In the genomic region with DNA sequence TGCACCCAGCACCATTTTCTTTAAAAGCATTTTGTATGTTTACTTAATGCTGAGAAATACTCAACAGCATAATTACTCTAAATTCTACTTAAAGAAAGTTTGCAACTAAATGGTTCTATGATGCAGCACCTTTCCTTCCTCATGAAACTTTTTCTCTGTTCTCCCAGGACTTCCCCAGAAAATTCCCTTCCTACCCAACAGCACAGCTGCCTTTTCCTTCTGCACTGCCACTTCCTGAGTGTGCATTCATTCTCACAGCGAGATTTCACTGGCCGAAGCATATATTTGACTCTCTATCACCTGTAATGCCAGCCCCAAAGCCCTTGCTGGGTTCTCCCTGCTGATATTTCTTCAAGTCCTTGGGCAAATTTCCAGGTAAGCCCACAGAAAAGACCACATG, we compare ENCODE assay signal across 23 cellular contexts. TPM values are rescaled to one million over a fixed set of nuclear protein-coding genes. Genes with fewer than 3 reads are reported as not detected.
DNase-seq lines count a peak whose midpoint lies in the region; ATAC-seq and TF ChIP-seq lines count a peak whose summit lies in the region.
"Had no signal": no experiment of that assay in that cellular context is flagged by ENCODE, and none has a peak within 500 bp of the region (broad histone marks: within the 10 kb centered on the region; RNA-seq: fewer than 3 reads in every experiment).

No MANE protein-coding gene starts in this region.

- peak overlapping the region; percentile 32 for H3K27ac Mint-ChIP-seq in stimulated activated naive CD8-positive, alpha-beta T cell treated with anti-CD3 and anti-CD28 coated beads, Interleukin-15, Interleukin-2, amounts not matched to agents 100 ng/mL and 50 ng/mL, for 24 hours
- peak overlapping the region; percentile 73 for H3K27ac Mint-ChIP-seq in activated naive CD8-positive, alpha-beta T cell treated with anti-CD3 and anti-CD28 coated beads, Interleukin-2, amount 50 U/mL, for 24 hours
- H3K27ac Mint-ChIP-seq in mesothelial cell of epicardium = peak overlapping the region; percentile 9
- peak overlapping the region in 1 of 2 donors; percentile 96 for H3K27ac Mint-ChIP-seq in activated naive CD4-positive, alpha-beta T cell treated with anti-CD3 and anti-CD28 coated beads, Interleukin-2, amount 50 U/mL, for 72 hours
- H3K27ac Mint-ChIP-seq: GM23338 had no signal

- TF ChIP-seq CTCF in mesothelial cell of epicardium (IDR thresholded peaks at IDR 0.05; ENCODE audit: unreplicated experiment) = no peak

- peaks cover 22% of the 10 kb centered on the region for H3K4me1 Mint-ChIP-seq in stimulated activated naive CD8-positive, alpha-beta T cell treated with anti-CD3 and anti-CD28 coated beads, Interleukin-15, Interleukin-2, amounts not matched to agents 100 ng/mL and 50 ng/mL, for 24 hours (ENCODE audit: low read depth)
- H3K4me1 Mint-ChIP-seq in activated naive CD8-positive, alpha-beta T cell treated with anti-CD3 and anti-CD28 coated beads, Interleukin-2, amount 50 U/mL, for 24 hours = peaks cover 22% of the 10 kb centered on the region
- peaks cover 18% of the 10 kb centered on the region for H3K4me1 Mint-ChIP-seq in mesothelial cell of epicardium

- H3K9me3 Mint-ChIP-seq in stimulated activated naive CD8-positive, alpha-beta T cell treated with anti-CD3 and anti-CD28 coated beads, Interleukin-15, Interleukin-2, amounts not matched to agents 100 ng/mL and 50 ng/mL, for 24 hours = no peaks in the 10 kb centered on the region
- no peaks in the 10 kb centered on the region for H3K9me3 Mint-ChIP-seq in activated naive CD8-positive, alpha-beta T cell treated with anti-CD3 and anti-CD28 coated beads, Interleukin-2, amount 50 U/mL, for 24 hours
- no peaks in the 10 kb centered on the region for H3K9me3 Mint-ChIP-seq in mesothelial cell of epicardium
- no peaks in the 10 kb centered on the region for H3K9me3 Mint-ChIP-seq in activated naive CD4-positive, alpha-beta T cell treated with anti-CD3 and anti-CD28 coated beads, Interleukin-2, amount 50 U/mL, for 72 hours
- H3K9me3 Mint-ChIP-seq: GM23338 had no signal

- H3K27me3 Mint-ChIP-seq in stimulated activated naive CD8-positive, alpha-beta T cell treated with anti-CD3 and anti-CD28 coated beads, Interleukin-15, Interleukin-2, amounts not matched to agents 100 ng/mL and 50 ng/mL, for 24 hours = no peaks in the 10 kb centered on the region
- no peaks in the 10 kb centered on the region for H3K27me3 Mint-ChIP-seq in activated naive CD8-positive, alpha-beta T cell treated with anti-CD3 and anti-CD28 coated beads, Interleukin-2, amount 50 U/mL, for 24 hours
- H3K27me3 Mint-ChIP-seq in mesothelial cell of epicardium (ENCODE audit: low read depth) = no peaks in the 10 kb centered on the region

- DNase-seq in stimulated activated naive CD8-positive, alpha-beta T cell treated with anti-CD3 and anti-CD28 coated beads, Interleukin-15, Interleukin-2, amounts not matched to agents 100 U/mL and 50 U/mL, for 24 hours = no peak
- DNase-seq in activated naive CD8-positive, alpha-beta T cell treated with anti-CD3 and anti-CD28 coated beads, Interleukin-2, amount 50 U/mL, for 24 hours = no peak
- DNase-seq in mesothelial cell of epicardium (ENCODE audit: low spot score in 2 of 2, unreplicated experiment in 2 of 2) (no peak), EL (no peak), NCI-H1105 (lab: John Stamatoyannopoulos, UW) (no peak), superior temporal gyrus (ENCODE audit: extremely low spot score) (no peak)
- DNase-seq in activated naive CD4-positive, alpha-beta T cell treated with anti-CD3 and anti-CD28 coated beads, Interleukin-2, amount 50 U/mL, for 72 hours (ENCODE audit: low spot score in 2 of 2) = no peak
- DNase-seq: 8988T, DMS53, GF-D8, HCEC 1CT, Karpas-422, MV-4-11, NCI-H1694, NCI-H2081, NCI-H2171, NCI-H345, NCI-H524 treated with DMSO at 0.1 percent for 48 hours, NCI-H82, OCI-M1 had no signal

- H3K36me3 Mint-ChIP-seq in stimulated activated naive CD8-positive, alpha-beta T cell treated with anti-CD3 and anti-CD28 coated beads, Interleukin-15, Interleukin-2, amounts not matched to agents 100 ng/mL and 50 ng/mL, for 24 hours (ENCODE audit: low read depth) = peaks cover 49% of the 10 kb centered on the region
- peaks cover 32% of the 10 kb centered on the region for H3K36me3 Mint-ChIP-seq in activated naive CD8-positive, alpha-beta T cell treated with anti-CD3 and anti-CD28 coated beads, Interleukin-2, amount 50 U/mL, for 24 hours (ENCODE audit: low read depth)
- H3K36me3 Mint-ChIP-seq in mesothelial cell of epicardium = peaks cover 49% of the 10 kb centered on the region
- H3K36me3 Mint-ChIP-seq in activated naive CD4-positive, alpha-beta T cell treated with anti-CD3 and anti-CD28 coated beads, Interleukin-2, amount 50 U/mL, for 72 hours = peaks cover 9 to 18% of the 10 kb centered on the region in 2 donors

- ATAC-seq in stimulated activated naive CD8-positive, alpha-beta T cell treated with anti-CD3 and anti-CD28 coated beads, Interleukin-15, Interleukin-2, amounts not matched to agents 100 U/mL and 50 U/mL, for 24 hours = no peak
- no peak for ATAC-seq in activated naive CD8-positive, alpha-beta T cell treated with anti-CD3 and anti-CD28 coated beads, Interleukin-2, amount 50 U/mL, for 24 hours
- no peak for ATAC-seq in activated naive CD4-positive, alpha-beta T cell treated with anti-CD3 and anti-CD28 coated beads, Interleukin-2, amount 50 U/mL, for 72 hours
- ATAC-seq: GM23338, Right ventricle myocardium inferior had no signal

- no peak overlapping the region for H3K4me3 Mint-ChIP-seq in stimulated activated naive CD8-positive, alpha-beta T cell treated with anti-CD3 and anti-CD28 coated beads, Interleukin-15, Interleukin-2, amounts not matched to agents 100 ng/mL and 50 ng/mL, for 24 hours
- H3K4me3 Mint-ChIP-seq in activated naive CD8-positive, alpha-beta T cell treated with anti-CD3 and anti-CD28 coated beads, Interleukin-2, amount 50 U/mL, for 24 hours = no peak overlapping the region
- no peak overlapping the region for H3K4me3 Mint-ChIP-seq in mesothelial cell of epicardium
- H3K4me3 Mint-ChIP-seq: GM23338 had no signal

RNA-seq across cellular contexts. Expression of a gene that starts 41.5 kb away (rescaled TPM):
- 1.7 to 2.2 TPM (median 2.0 TPM) in 3 replicates for total RNA-seq in mesothelial cell of epicardium
- total RNA-seq in activated naive CD4-positive, alpha-beta T cell treated with anti-CD3 and anti-CD28 coated beads, Interleukin-2, amount 50 U/mL, for 72 hours = 10 to 100 TPM in 1 of 2 donors, under 1 TPM in 1; 0.71 to 16.8 TPM
